In genomic region chr20:1308702-1309095, GRCh38 we compare ENCODE assay signal across 27 cellular contexts. TPM values are rescaled to one million over a fixed set of nuclear protein-coding genes. Genes with fewer than 3 reads are reported as not detected.
DNase-seq lines count a peak whose midpoint lies in the region; ATAC-seq and TF ChIP-seq lines count a peak whose summit lies in the region.
"Had no signal": no experiment of that assay in that cellular context is flagged by ENCODE, and none has a peak within 500 bp of the region (broad histone marks: within the 10 kb centered on the region; RNA-seq: fewer than 3 reads in every experiment).

No MANE protein-coding gene starts in this region.

- H4K5ac ChIP-seq in IMR-90 (ENCODE audit: low read depth, low read length), result no peak overlapping the region

- H3K79me1 ChIP-seq in IMR-90 (ENCODE audit: low read depth in 1 of 2, low read length in 2 of 2) (no peaks in the 10 kb centered on the region), neuronal stem cell (ENCODE audit: low read depth, low read length) (no peaks in the 10 kb centered on the region)

- H3K27ac ChIP-seq in IMR-90 (ENCODE audit: insufficient read depth, low read length) (no peak overlapping the region), iPS-20b (ENCODE audit: low read length) (no peak overlapping the region), neuronal stem cell (replicated peaks; ENCODE audit: low read length) (no peak overlapping the region)

- no peak overlapping the region for H3K56ac ChIP-seq in IMR-90 (ENCODE audit: extremely low read depth, insufficient read depth, low read length)

- H2AK9ac ChIP-seq in IMR-90 (replicated peaks; ENCODE audit: low read depth, low read length, poor library complexity), result no peak overlapping the region

- H2AK5ac ChIP-seq in IMR-90 (ENCODE audit: low read depth, low read length) (no peak overlapping the region), neuronal stem cell (ENCODE audit: low read depth, low read length) (peak overlapping the region; percentile 63)

- TF ChIP-seq RAD21 in IMR-90 (IDR thresholded peaks at IDR 0.05; ENCODE audit: low read length), result no peak

- no peak for TF ChIP-seq POLR2A in IMR-90 (IDR thresholded peaks at IDR 0.05; ENCODE audit: low read depth, low read length)

- peak overlapping the region; percentile 14 for H2AFZ ChIP-seq in IMR-90 (replicated peaks; ENCODE audit: low read length, poor library complexity)
- H2AFZ ChIP-seq in neuronal stem cell (ENCODE audit: low read length), result peak overlapping the region; percentile 61

- no peak for ATAC-seq in activated CD4-positive, alpha-beta T cell treated with anti-CD3 and anti-CD28 coated beads for 36 hours
- no peak for ATAC-seq in IMR-90 (ENCODE audit: low read depth)
- ATAC-seq: GM12878, PC-3 had no signal

- H2BK5ac ChIP-seq in IMR-90 (ENCODE audit: low read depth, low read length, poor library complexity, severe bottlenecking), result no peak overlapping the region
- peak overlapping the region; percentile 77 for H2BK5ac ChIP-seq in neuronal stem cell (ENCODE audit: low read length)

- no peak for TF ChIP-seq CTCF in IMR-90 (conservative IDR thresholded peaks at IDR 0.05; ENCODE audit: low read depth, low read length)

- H2BK12ac ChIP-seq in neuronal stem cell (ENCODE audit: low read length), result no peak overlapping the region

- H3K9me3 ChIP-seq in IMR-90 (ENCODE audit: control insufficient read depth, insufficient read depth, low read length) (no peaks in the 10 kb centered on the region), iPS-20b (ENCODE audit: insufficient read depth, low read depth, low read length) (no peaks in the 10 kb centered on the region), neuronal stem cell (replicated peaks in 1 of 2; ENCODE audit: control insufficient read depth in 2 of 2, insufficient read depth in 1 of 2, low read depth in 1 of 2, low read length in 2 of 2) (no peaks in the 10 kb centered on the region)
- H3K9me3 ChIP-seq: BE2C had no signal

- no peaks in the 10 kb centered on the region for H3K36me3 Mint-ChIP-seq in activated CD4-positive, alpha-beta T cell treated with anti-CD3 and anti-CD28 coated beads for 36 hours (ENCODE audit: low read depth)
- H3K36me3 Mint-ChIP-seq: CD14-positive monocyte had no signal

- H2BK15ac ChIP-seq in IMR-90 (ENCODE audit: low read depth, low read length) (no peak overlapping the region), neuronal stem cell (ENCODE audit: low read length) (peak overlapping the region; percentile 71)

- no peaks in the 10 kb centered on the region for H3K27me3 Mint-ChIP-seq in activated CD4-positive, alpha-beta T cell treated with anti-CD3 and anti-CD28 coated beads for 36 hours

- no peak overlapping the region for H3K14ac ChIP-seq in IMR-90 (replicated peaks; ENCODE audit: low read depth, low read length)
- peak overlapping the region; percentile 66 for H3K14ac ChIP-seq in neuronal stem cell (ENCODE audit: low read length)

- no peak overlapping the region for H3K9ac ChIP-seq in IMR-90 (ENCODE audit: low read depth, low read length)
- H3K9ac ChIP-seq in iPS-20b (ENCODE audit: low read depth, low read length), result peak overlapping the region; percentile 58; the same call in 1 of the 2 replicates
- no peak overlapping the region for H3K9ac ChIP-seq in neuronal stem cell (ENCODE audit: low read depth, low read length, poor library complexity)

- H2BK120ac ChIP-seq in IMR-90 (ENCODE audit: low read depth, low read length) (no peak overlapping the region), neuronal stem cell (ENCODE audit: low read depth, low read length) (no peak overlapping the region)

- H4K8ac ChIP-seq in IMR-90 (ENCODE audit: low read depth in 2 of 2, low read length in 2 of 2) (no peak overlapping the region), neuronal stem cell (ENCODE audit: low read depth, low read length) (no peak overlapping the region)

- H2BK20ac ChIP-seq in IMR-90 (ENCODE audit: low read depth, low read length), result no peak overlapping the region

- WGBS in IMR-90 (ENCODE audit: extremely low coverage in 2 of 2, insufficient read length in 1 of 2), 2 experiments, result 80% methylated on average over 1 of the region's 9 CpGs; no CpG with 5 or more reads in 1 of the 2 experiments
- no CpG with 5 or more reads among the region's 9 CpGs for WGBS in neuronal stem cell (ENCODE audit: extremely low coverage in 2 of 2, insufficient read length in 2 of 2, insufficient replicate concordance in 1 of 2), 2 donors

- no peak overlapping the region for H3K4ac ChIP-seq in IMR-90 (ENCODE audit: low read depth, low read length)
- no peak overlapping the region for H3K4ac ChIP-seq in neuronal stem cell (ENCODE audit: low read length)

- BruUV-seq in IMR-90 (replicated peaks; lab: Mats Ljungman, UMichigan), result no TSS peak

- H3K27me3 ChIP-seq in IMR-90 (ENCODE audit: control insufficient read depth, insufficient read depth, low read length), result no peaks in the 10 kb centered on the region
- peaks cover 13% of the 10 kb centered on the region for H3K27me3 ChIP-seq in iPS-20b (ENCODE audit: insufficient read depth, low read length)
- peaks cover 0 to 11% (median 0%) of the 10 kb centered on the region in 3 experiments for H3K27me3 ChIP-seq in neuronal stem cell (ENCODE audit: control insufficient read depth in 3 of 3, insufficient read depth in 3 of 3, low read depth in 1 of 3, low read length in 3 of 3)
- H3K27me3 ChIP-seq: BE2C had no signal

- intact Hi-C loops in activated CD4-positive, alpha-beta T cell treated with anti-CD3 and anti-CD28 coated beads for 36 hours (cut with DNase I, micrococcal nuclease), result no loop called here
- intact Hi-C loops in IMR-90 (cut with micrococcal nuclease), result no loop called here

- peaks cover 2% of the 10 kb centered on the region for H3K4me1 Mint-ChIP-seq in activated CD4-positive, alpha-beta T cell treated with anti-CD3 and anti-CD28 coated beads for 36 hours
- H3K4me1 Mint-ChIP-seq: CD14-positive monocyte had no signal

- no peak overlapping the region for H3K4me3 Mint-ChIP-seq in activated CD4-positive, alpha-beta T cell treated with anti-CD3 and anti-CD28 coated beads for 36 hours
- H3K4me3 Mint-ChIP-seq: CD14-positive monocyte; CD8-positive, alpha-beta memory T cell had no signal

- H3K23ac ChIP-seq in IMR-90 (ENCODE audit: low read depth, low read length) (no peak overlapping the region), neuronal stem cell (ENCODE audit: low read depth, low read length, poor library complexity) (no peak overlapping the region)

- H4K20me1 ChIP-seq in IMR-90 (ENCODE audit: insufficient read depth, low read length), result no peaks in the 10 kb centered on the region

- H3K9me1 ChIP-seq in IMR-90 (ENCODE audit: insufficient read depth, low read length), result no peaks in the 10 kb centered on the region; the same call in 1 of the 2 replicates

- no peak for DNase-seq in activated CD4-positive, alpha-beta T cell treated with anti-CD3 and anti-CD28 coated beads for 36 hours
- no peak for DNase-seq in activated CD4-positive, alpha-beta T cell treated with anti-CD3 and anti-CD28 coated beads, Interleukin-2, amount 50 U/mL, for 48 hours
- DNase-seq in IMR-90, result no peak
- no peak for DNase-seq in neuronal stem cell (ENCODE audit: low spot score)
- DNase-seq in stimulated activated CD4-positive, alpha-beta T cell treated with anti-CD3 and anti-CD28 coated beads, Interleukin-12 subunit alpha, Interleukin-12 subunit beta, amount 100 ng/mL, for 4 hours, result no peak
- no peak for DNase-seq in midbrain (lab: John Stamatoyannopoulos, UW)
- DNase-seq in NCI-H524 treated with DMSO at 0.1 percent for 48 hours (lab: John Stamatoyannopoulos, UW), result no peak
- DNase-seq: 8988T; ACHN; BE2C; CD8-positive, alpha-beta memory T cell; DMS 273 treated with DMSO at 0.1 percent for 48 hours; DMS79; EL; GOT3; HCEC 1CT; Karpas-422; NCI-H1092; NCI-H1417 treated with DMSO at 0.1 percent for 48 hours; NCI-H187 treated with DMSO at 0.1 percent for 48 hours; NCI-H2107; NCI-H82; NK-92 treated with Interleukin-12 subunit alpha and Interleukin-12 subunit beta, amount 100 ng/mL, for 24 hours; PC-3 had no signal

- H3K36me3 ChIP-seq in IMR-90 (ENCODE audit: control insufficient read depth, insufficient read depth, low read length) (peaks cover 10% of the 10 kb centered on the region), iPS-20b (ENCODE audit: insufficient read depth, low read depth, low read length) (no peaks in the 10 kb centered on the region), neuronal stem cell (replicated peaks in 1 of 2; ENCODE audit: control insufficient read depth in 2 of 2, insufficient read depth in 2 of 2, low read length in 2 of 2) (no peaks in the 10 kb centered on the region)
- H3K36me3 ChIP-seq: BE2C had no signal

- peak overlapping the region; percentile 25 for H3K27ac Mint-ChIP-seq in activated CD4-positive, alpha-beta T cell treated with anti-CD3 and anti-CD28 coated beads for 36 hours
- H3K27ac Mint-ChIP-seq: CD14-positive monocyte had no signal

- in situ Hi-C loops in IMR-90 (cut with MboI; ENCODE audit: low sequenced_read_pairs), result no loop called here

- no peaks in the 10 kb centered on the region for H3K9me3 Mint-ChIP-seq in activated CD4-positive, alpha-beta T cell treated with anti-CD3 and anti-CD28 coated beads for 36 hours (ENCODE audit: low read depth)
- H3K9me3 Mint-ChIP-seq: CD14-positive monocyte; CD8-positive, alpha-beta memory T cell had no signal

- dilution Hi-C loops in IMR-90 (cut with HindIII; ENCODE audit: low sequenced_read_pairs, unreplicated experiment), result no loop called here

- H3K4me3 ChIP-seq in IMR-90 (ENCODE audit: insufficient read depth, low read depth, low read length) (no peak overlapping the region), iPS-20b (ENCODE audit: low read length) (no peak overlapping the region), neuronal stem cell (ENCODE audit: low read length in 2 of 2) (no peak overlapping the region)
- H3K4me3 ChIP-seq: GM12878 had no signal

- POLR2A ChIA-PET in activated CD4-positive, alpha-beta T cell treated with anti-CD3 and anti-CD28 coated beads for 36 hours (lab: Charles Lee), result no interaction called here
- POLR2A ChIA-PET in IMR-90 (lab: Charles Lee; ENCODE audit: unreplicated experiment), result no interaction called here

- CTCF ChIA-PET in activated CD4-positive, alpha-beta T cell treated with anti-CD3 and anti-CD28 coated beads for 36 hours (lab: Charles Lee), result interaction anchor here (0.5 to 1.1 kb wide), 2 partner anchors 26 to 188 kb away, joined by 3 to 4 read pairs; no protein-coding TSS in a partner anchor
- CTCF ChIA-PET in IMR-90 (lab: Yijun Ruan, JAX), result no interaction called here

- H4K91ac ChIP-seq in IMR-90 (ENCODE audit: insufficient read depth, low read depth, low read length) (no peak overlapping the region), neuronal stem cell (ENCODE audit: low read depth, low read length, poor library complexity) (no peak overlapping the region)

- no peaks in the 10 kb centered on the region for H3K4me1 ChIP-seq in IMR-90 (ENCODE audit: control insufficient read depth, insufficient read depth, low read length)
- peaks cover 4% of the 10 kb centered on the region; the same call in 1 of the 2 replicates for H3K4me1 ChIP-seq in iPS-20b (ENCODE audit: insufficient read depth, low read length)
- peaks cover 13 to 14% of the 10 kb centered on the region in 2 donors for H3K4me1 ChIP-seq in neuronal stem cell (ENCODE audit: control insufficient read depth in 2 of 2, insufficient read depth in 1 of 2, low read depth in 1 of 2, low read length in 2 of 2)
- H3K4me1 ChIP-seq: BE2C had no signal

- H3K4me2 ChIP-seq in IMR-90 (ENCODE audit: low read depth, low read length), result no peak overlapping the region
- no peak overlapping the region for H3K4me2 ChIP-seq in neuronal stem cell (ENCODE audit: insufficient read depth, low read length, poor library complexity, severe bottlenecking)

- H3K18ac ChIP-seq in IMR-90 (ENCODE audit: low read depth, low read length) (no peak overlapping the region), neuronal stem cell (ENCODE audit: low read length) (peak overlapping the region; percentile 80)

RNA-seq across cellular contexts. Expression of gene SDCBP2, which starts 20.2 kb away (rescaled TPM):
- total RNA-seq in activated CD4-positive, alpha-beta T cell treated with anti-CD3 and anti-CD28 coated beads for 36 hours, result 1 to 10 TPM; 2.8 to 3.2 TPM
- total RNA-seq in IMR-90 (2012; rRNA removed), result 0.54 and 0.83 TPM in 2 replicates
- 1.3 TPM in 2 replicates for polyA plus RNA-seq in IMR-90 (2012; rRNA removed)
- polyA plus RNA-seq in IMR-90 (2012; cell fraction: cytosol; rRNA removed), result 1.5 and 1.6 TPM in 2 replicates
- polyA plus RNA-seq in IMR-90 (2012; cell fraction: nucleus; rRNA removed; ENCODE audit: low replicate concordance), result 2.5 and 4.1 TPM in 2 replicates
- polyA plus RNA-seq in neuronal stem cell (2013, experiment 1 of 2), result 4.7 TPM
- polyA plus RNA-seq in neuronal stem cell (2013, experiment 2 of 2), result 5.3 TPM

RNA-seq across cellular contexts. Expression of gene SNPH, which starts 42.6 kb away (rescaled TPM):
- 1 to 10 TPM; 2.5 to 2.9 TPM for total RNA-seq in activated CD4-positive, alpha-beta T cell treated with anti-CD3 and anti-CD28 coated beads for 36 hours
- total RNA-seq in IMR-90 (2012; rRNA removed), result 4.5 and 4.7 TPM in 2 replicates
- 3.1 and 3.2 TPM in 2 replicates for polyA plus RNA-seq in IMR-90 (2012; rRNA removed)
- 1.5 and 3.4 TPM in 2 replicates for polyA plus RNA-seq in IMR-90 (2012; cell fraction: cytosol; rRNA removed)
- polyA plus RNA-seq in IMR-90 (2012; cell fraction: nucleus; rRNA removed; ENCODE audit: low replicate concordance), result 6.1 and 14.6 TPM in 2 replicates
- polyA plus RNA-seq in neuronal stem cell (2013, experiment 1 of 2), result 1.1 TPM
- 1.1 TPM for polyA plus RNA-seq in neuronal stem cell (2013, experiment 2 of 2)
